ENCODE assay signal across 10 cellular contexts in the genomic region with DNA sequence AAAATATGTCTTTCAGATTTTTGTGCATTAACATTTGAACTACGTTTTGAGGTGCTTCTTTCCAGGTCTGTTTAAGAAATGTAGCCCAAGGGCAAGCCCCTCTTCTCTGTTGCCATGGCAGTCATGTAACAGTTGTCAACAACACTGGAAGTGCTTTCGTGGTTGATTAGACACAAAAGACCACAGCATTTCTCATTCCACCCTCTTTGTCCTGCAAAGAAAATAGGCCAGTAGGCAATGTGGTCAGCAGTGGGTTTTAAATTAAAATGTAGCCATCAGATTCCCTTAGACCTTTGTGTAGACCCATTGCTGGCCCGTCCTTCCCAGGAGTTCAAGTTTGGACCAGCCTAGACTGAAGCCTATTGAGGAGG. TPM values are rescaled to one million over a fixed set of nuclear protein-coding genes. Genes with fewer than 3 reads are reported as not detected.
DNase-seq lines count a peak whose midpoint lies in the region; ATAC-seq and TF ChIP-seq lines count a peak whose summit lies in the region.
"Had no signal": no experiment of that assay in that cellular context is flagged by ENCODE, and none has a peak within 500 bp of the region (broad histone marks: within the 10 kb centered on the region; RNA-seq: fewer than 3 reads in every experiment).

No MANE protein-coding gene starts in this region.

- no peaks in the 10 kb centered on the region for H3K9me3 ChIP-seq in stomach
- H3K9me3 ChIP-seq: upper lobe of right lung had no signal

- TF ChIP-seq POLR2A in GM18505 (IDR thresholded peaks at IDR 0.05; ENCODE audit: borderline replicate concordance, extremely low read depth, insufficient read depth, insufficient read length) (no peak), stomach (IDR thresholded peaks at IDR 0.05) (no peak)

- TF ChIP-seq CTCF in kidney epithelial cell (IDR thresholded peaks at IDR 0.05; ENCODE audit: insufficient read depth, low read length, poor library complexity, severe bottlenecking) (no peak), stomach (IDR thresholded peaks at IDR 0.05) (no peak)

- no peak for TF ChIP-seq EP300 in stomach (IDR thresholded peaks at IDR 0.05)

- H3K36me3 ChIP-seq in kidney epithelial cell (ENCODE audit: control insufficient read depth, insufficient read depth, low read length) = no peaks in the 10 kb centered on the region
- no peaks in the 10 kb centered on the region for H3K36me3 ChIP-seq in stomach

- intact Hi-C loops in stomach (cut with DNase I; ENCODE audit: low total_unique reads) = no loop called here

- peaks cover 0 to 53% (median 20%) of the 10 kb centered on the region in 4 donors for H3K4me1 ChIP-seq in stomach
- H3K4me1 ChIP-seq: upper lobe of right lung had no signal

- DNase-seq in DMS79 treated with DMSO at 0.1 percent for 48 hours (lab: John Stamatoyannopoulos, UW) = peak; percentile 91
- peak; percentile 12 for DNase-seq in NCI-H2196 treated with DMSO at 0.1 percent for 48 hours (lab: John Stamatoyannopoulos, UW; ENCODE audit: unreplicated experiment)
- DNase-seq in kidney epithelial cell (ENCODE audit: low read depth) = peak; percentile 71
- no peak for DNase-seq in HPDE6-E6E7 (ENCODE audit: extremely low spot score)
- DNase-seq in NCI-H1436 treated with DMSO at 0.1 percent for 48 hours (lab: John Stamatoyannopoulos, UW) = no peak
- DNase-seq in stomach = no peak
- DNase-seq: left colon, upper lobe of right lung had no signal

- H3K27ac ChIP-seq in stomach = peak overlapping the region in 1 of 5 donors; percentile 78
- H3K27ac ChIP-seq: upper lobe of right lung had no signal

- no peaks in the 10 kb centered on the region for H3K27me3 ChIP-seq in kidney epithelial cell (ENCODE audit: control insufficient read depth, insufficient read depth, low read length)
- H3K27me3 ChIP-seq in stomach = no peaks in the 10 kb centered on the region
- H3K27me3 ChIP-seq: upper lobe of right lung had no signal

- WGBS in stomach, 5 donors = 60 to 75% (median 69%) methylated on average over 3 of the region's 3 CpGs

- peak; percentile 51 for ATAC-seq in GM21723 (IDR thresholded peaks at IDR 0.05; ENCODE audit: unreplicated experiment)
- ATAC-seq in GM18505 (IDR thresholded peaks at IDR 0.05; ENCODE audit: unreplicated experiment) = no peak
- ATAC-seq: upper lobe of right lung had no signal

- H3K4me3 ChIP-seq in kidney epithelial cell (ENCODE audit: low read depth, low read length) (no peak overlapping the region), stomach (no peak overlapping the region)
- H3K4me3 ChIP-seq: upper lobe of right lung had no signal

RNA-seq across cellular contexts. Expression of a gene that starts 35.4 kb away (rescaled TPM):
- total RNA-seq in kidney epithelial cell (12.6 and 15.2 TPM in 2 replicates), stomach (1 to 10 TPM; 3.5 to 9.4 (median 7.1) TPM)
- polyA plus RNA-seq in stomach = 1 to 10 TPM; 1.4 to 2.7 (median 2.4) TPM

Comparison
In these comparisons a context has a peak if more than half of its experiments do, and no peak if none do; other contexts are left out.
1. DNase-seq: peak in DMS79 treated with DMSO at 0.1 percent for 48 hours (single experiment), NCI-H2196 treated with DMSO at 0.1 percent for 48 hours (single experiment) and kidney epithelial cell (single experiment); none in HPDE6-E6E7 (single experiment), NCI-H1436 treated with DMSO at 0.1 percent for 48 hours (single experiment) and stomach (single experiment).